Comparison of ENCODE assay signal across 12 cellular contexts in genomic region chr5:116038817-116039216, GRCh38.
DNase-seq lines count a peak whose midpoint lies in the region; ATAC-seq and TF ChIP-seq lines count a peak whose summit lies in the region.
"Had no signal": no experiment of that assay in that cellular context is flagged by ENCODE, and none has a peak within 500 bp of the region (broad histone marks: within the 10 kb centered on the region; RNA-seq: fewer than 3 reads in every experiment).

No MANE protein-coding gene starts in this region.

- H3K27me3 ChIP-seq in OCI-LY1 (ENCODE audit: insufficient read depth, low read length) = no peaks in the 10 kb centered on the region

- no peak for TF ChIP-seq CTCF in OCI-LY1 (IDR thresholded peaks at IDR 0.05; ENCODE audit: low read length)

- H3K27ac ChIP-seq in OCI-LY1 (ENCODE audit: low read depth, low read length, poor library complexity, severe bottlenecking) (peak overlapping the region; percentile 64), substantia nigra (ENCODE audit: low read depth, low read length, poor library complexity, severe bottlenecking) (no peak overlapping the region)
- H3K27ac ChIP-seq: C4-2B, skin epidermis had no signal

- H3K36me3 ChIP-seq in OCI-LY1 (ENCODE audit: insufficient read depth, low read length) = no peaks in the 10 kb centered on the region

- H2AFZ ChIP-seq in OCI-LY1 (ENCODE audit: low read length) = peak overlapping the region; percentile 53

- H3K9me3 ChIP-seq in OCI-LY1 (ENCODE audit: low read length) = no peaks in the 10 kb centered on the region

- no peaks in the 10 kb centered on the region for H3K79me2 ChIP-seq in OCI-LY1 (ENCODE audit: insufficient read depth, low read length)

- H3K9ac ChIP-seq in OCI-LY1 (ENCODE audit: low read length) = peak overlapping the region; percentile 27; the same call in 1 of the 2 replicates

- peaks cover 38% of the 10 kb centered on the region for H3K4me1 ChIP-seq in OCI-LY1 (ENCODE audit: insufficient read depth, low read length, severe bottlenecking)

- H3F3A ChIP-seq in OCI-LY1 (ENCODE audit: insufficient read depth, low read length) = no peaks in the 10 kb centered on the region

- DNase-seq in AML-193 (lab: John Stamatoyannopoulos, UW) (peak; percentile 44 to 65), AG20443 (ENCODE audit: low spot score) (no peak), epidermal melanocyte (ENCODE audit: insufficient read length, low spot score) (no peak), substantia nigra (lab: John Stamatoyannopoulos, UW) (no peak), HPDE6-E6E7 (ENCODE audit: extremely low spot score) (no peak)
- DNase-seq: IMR-90, T1000 had no signal

- H3K9me2 ChIP-seq in OCI-LY1 (ENCODE audit: low read depth, low read length) = no peaks in the 10 kb centered on the region

- H3K4me2 ChIP-seq in OCI-LY1 (ENCODE audit: low read length) = peak overlapping the region; percentile 41; the same call in 1 of the 2 replicates

- ATAC-seq in GM19023 (IDR thresholded peaks at IDR 0.05; ENCODE audit: unreplicated experiment) = peak; percentile 83
- peak; percentile 51 for ATAC-seq in HG02973 (IDR thresholded peaks at IDR 0.05; ENCODE audit: unreplicated experiment)

- H4K20me1 ChIP-seq in OCI-LY1 (ENCODE audit: insufficient read depth, low read length) = no peaks in the 10 kb centered on the region

- no peak overlapping the region for H3K4me3 ChIP-seq in OCI-LY1 (ENCODE audit: low read depth, low read length, poor library complexity, severe bottlenecking)
- H3K4me3 ChIP-seq: skin epidermis had no signal

Comparison
In these comparisons a context has a peak if more than half of its experiments do, and no peak if none do; other contexts are left out.
1. DNase-seq: peak in AML-193 (2 of 2); none in AG20443 (single experiment), epidermal melanocyte (single experiment), substantia nigra (0 of 49) and HPDE6-E6E7 (single experiment).